In genomic region chr21:41025057-41025390, GRCh38 we compare ENCODE assay signal across 22 cellular contexts.
"Had no signal": no experiment of that assay in that cellular context is flagged by ENCODE, and none has a peak within 500 bp of the region (broad histone marks: within the 10 kb centered on the region; RNA-seq: fewer than 3 reads in every experiment).

No MANE protein-coding gene starts in this region.

- H3K27me3 Mint-ChIP-seq: stimulated activated naive B cell treated with anti-CD40 and anti-IgM and Interleukin-4, amounts not matched to agents 10 μg/mL and 1 μg/mL and 100 μg/mL, for 72 hours had no signal

- DNase-seq: activated CD4-positive, alpha-beta T cell treated with anti-CD3 and anti-CD28 coated beads for 36 hours; activated CD4-positive, alpha-beta T cell treated with anti-CD3 and anti-CD28 coated beads, Interleukin-2, amount 50 U/mL, for 48 hours; activated CD8-positive, alpha-beta memory T cell treated with anti-CD3 and anti-CD28 coated beads, Interleukin-2, amount 50 U/mL, for 48 hours; activated naive CD4-positive, alpha-beta T cell treated with Interleukin-2 at 50 U/mL for 16 hours; activated naive CD8-positive, alpha-beta T cell treated with anti-CD3 and anti-CD28 coated beads for 36 hours; activated T-cell treated with anti-CD3 and anti-CD28 coated beads, Interleukin-2, amount 50 U/mL, for 4 hours; amniotic stem cell; cortex of kidney; kidney glomerular epithelial cell; left lung; occipital lobe; sigmoid colon; stimulated activated CD4-positive, alpha-beta T cell treated with anti-CD3 and anti-CD28 coated beads, Interleukin-15, amount 100 ng/mL, for 24 hours; stimulated activated CD4-positive, alpha-beta T cell treated with anti-CD3 and anti-CD28 coated beads, Interleukin-2, amount 100 ng/mL, for 48 hours; stimulated activated CD8-positive, alpha-beta memory T cell treated with anti-CD3 and anti-CD28 coated beads, Interleukin-4, amount 100 ng/mL, for 48 hours; stimulated activated naive B cell treated with anti-CD40 and anti-IgM and Interleukin-4, amounts not matched to agents 10 μg/mL and 1 μg/mL and 100 μg/mL, for 72 hours; T-helper 1 cell; upper lobe of left lung had no signal

- H3K4me3 ChIP-seq: left lung, lung, sigmoid colon, smooth muscle cell, upper lobe of left lung had no signal

- H3K4me3 Mint-ChIP-seq: activated CD4-positive, alpha-beta T cell treated with anti-CD3 and anti-CD28 coated beads for 36 hours; activated naive CD8-positive, alpha-beta T cell treated with anti-CD3 and anti-CD28 coated beads for 36 hours; activated T-cell treated with anti-CD3 and anti-CD28 coated beads, Interleukin-2, amount 50 U/mL, for 4 hours; natural killer cell treated with Interleukin-12 subunit alpha and Interleukin-12 subunit beta and Interleukin-15 and Interleukin-18, amount 100 ng/mL, for 72 hours; stimulated activated naive B cell treated with anti-CD40 and anti-IgM and Interleukin-4, amounts not matched to agents 10 μg/mL and 1 μg/mL and 100 μg/mL, for 72 hours had no signal

- H3K27ac ChIP-seq: left lung, sigmoid colon, upper lobe of left lung had no signal

- H3K4me1 ChIP-seq: left lung, sigmoid colon, upper lobe of left lung had no signal

- H3K36me3 Mint-ChIP-seq: activated naive CD8-positive, alpha-beta T cell treated with anti-CD3 and anti-CD28 coated beads for 36 hours; natural killer cell treated with Interleukin-12 subunit alpha and Interleukin-12 subunit beta and Interleukin-15 and Interleukin-18, amount 100 ng/mL, for 72 hours; stimulated activated naive B cell treated with anti-CD40 and anti-IgM and Interleukin-4, amounts not matched to agents 10 μg/mL and 1 μg/mL and 100 μg/mL, for 72 hours had no signal

- H3K9me3 Mint-ChIP-seq: natural killer cell treated with Interleukin-12 subunit alpha and Interleukin-12 subunit beta and Interleukin-15 and Interleukin-18, amount 100 ng/mL, for 72 hours had no signal

- H3K36me3 ChIP-seq: left lung, sigmoid colon, upper lobe of left lung had no signal

- H3K27me3 ChIP-seq: left lung, sigmoid colon, upper lobe of left lung had no signal

- H3K9me3 ChIP-seq: left lung, sigmoid colon, upper lobe of left lung had no signal

- H3K4me1 Mint-ChIP-seq: activated CD4-positive, alpha-beta T cell treated with anti-CD3 and anti-CD28 coated beads for 36 hours; activated naive CD8-positive, alpha-beta T cell treated with anti-CD3 and anti-CD28 coated beads for 36 hours; stimulated activated naive B cell treated with anti-CD40 and anti-IgM and Interleukin-4, amounts not matched to agents 10 μg/mL and 1 μg/mL and 100 μg/mL, for 72 hours had no signal

- ATAC-seq: activated CD4-positive, alpha-beta T cell treated with anti-CD3 and anti-CD28 coated beads for 36 hours; activated T-cell treated with anti-CD3 and anti-CD28 coated beads, Interleukin-2, amount 50 U/mL, for 4 hours; natural killer cell treated with Interleukin-12 subunit alpha and Interleukin-12 subunit beta and Interleukin-15 and Interleukin-18, amount 100 ng/mL, for 72 hours; stimulated activated naive B cell treated with anti-CD40 and anti-IgM and Interleukin-4, amounts not matched to agents 10 μg/mL and 1 μg/mL and 100 μg/mL, for 72 hours had no signal

- H3K4me2 ChIP-seq: smooth muscle cell had no signal

- H3K27ac Mint-ChIP-seq: activated CD4-positive, alpha-beta T cell treated with anti-CD3 and anti-CD28 coated beads for 36 hours; activated naive CD8-positive, alpha-beta T cell treated with anti-CD3 and anti-CD28 coated beads for 36 hours; activated T-helper 2 cell treated with anti-CD3 and anti-CD28 coated beads, Interferon-gamma antibody, Interleukin-2, Interleukin-4, amounts not matched to agents 10 μg/mL and 5 μg/mL and 100 μg/mL, durations not matched to agents 14 hours and 24 hours and 36 hours; natural killer cell treated with Interleukin-12 subunit alpha and Interleukin-12 subunit beta and Interleukin-15 and Interleukin-18, amount 100 ng/mL, for 72 hours; stimulated activated naive B cell treated with anti-CD40 and anti-IgM and Interleukin-4, amounts not matched to agents 10 μg/mL and 1 μg/mL and 100 μg/mL, for 72 hours had no signal
